22 cellular contexts compared by ENCODE assay signal in the genomic region with DNA sequence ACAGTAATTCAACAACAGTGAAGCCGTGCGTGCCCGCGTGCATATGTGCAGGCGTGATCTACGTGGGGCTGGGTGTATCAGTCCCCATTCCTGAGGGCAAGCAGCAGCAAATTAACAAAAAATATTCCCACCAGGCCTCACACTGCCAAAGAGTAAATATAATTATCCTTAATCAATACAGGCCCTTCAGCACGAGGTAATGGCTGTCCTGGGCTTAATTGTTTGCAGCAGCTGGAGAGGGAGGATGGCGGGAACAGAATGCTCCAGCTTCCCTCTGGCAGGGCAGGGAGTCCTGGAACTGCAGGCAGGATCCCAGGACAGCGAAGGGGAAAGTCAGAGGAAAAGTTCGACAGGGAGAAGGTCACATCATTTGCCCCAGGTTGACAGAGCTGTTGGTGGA.
DNase-seq lines count a peak whose midpoint lies in the region; ATAC-seq, FAIRE-seq and TF ChIP-seq lines count a peak whose summit lies in the region.
"Had no signal": no experiment of that assay in that cellular context is flagged by ENCODE, and none has a peak within 500 bp of the region (broad histone marks: within the 10 kb centered on the region; RNA-seq: fewer than 3 reads in every experiment).

No MANE protein-coding gene starts in this region.

- H3K9me3 ChIP-seq in SK-N-SH = no peaks in the 10 kb centered on the region
- no peaks in the 10 kb centered on the region for H3K9me3 ChIP-seq in right cardiac atrium (ENCODE audit: control insufficient read depth, low read length)
- no peaks in the 10 kb centered on the region for H3K9me3 ChIP-seq in pancreas
- H3K9me3 ChIP-seq: A549, SJSA1 had no signal

- POLR2A ChIA-PET in SK-N-SH (lab: Yijun Ruan, JAX) = no interaction called here

- peak in 1 of 2 experiments; percentile 49; a peak in 1 of 4 replicates for TF ChIP-seq EP300 in SK-N-SH (IDR thresholded peaks at IDR 0.05; ENCODE audit: borderline replicate concordance in 1 of 2, low read depth in 1 of 2, low read length in 1 of 2)

- H3K4me3 ChIP-seq in SK-N-SH (ENCODE audit: low read depth in 2 of 2, low read length in 1 of 2) (no peak overlapping the region), right cardiac atrium (ENCODE audit: low read length) (no peak overlapping the region), pancreas (no peak overlapping the region)
- H3K4me3 ChIP-seq: A549, SJSA1 had no signal

- H3F3A ChIP-seq in SK-N-SH (replicated peaks; ENCODE audit: insufficient read depth) = no peaks in the 10 kb centered on the region

- no peak overlapping the region for H3K27ac ChIP-seq in SK-N-SH (ENCODE audit: low read depth in 2 of 2, low read length in 1 of 2)
- H3K27ac ChIP-seq in right cardiac atrium (ENCODE audit: low read length) = peak overlapping the region; percentile 34
- H3K27ac ChIP-seq in pancreas = no peak overlapping the region
- H3K27ac ChIP-seq: A549, C4-2B, HL-60, SJSA1 had no signal

- no peak overlapping the region for H2AFZ ChIP-seq in SK-N-SH (ENCODE audit: low read depth)

- no peak for TF ChIP-seq RAD21 in SK-N-SH (IDR thresholded peaks at IDR 0.05; ENCODE audit: low read length)

- CTCF ChIA-PET in SK-N-SH (lab: Yijun Ruan, JAX) = no interaction called here

- DNase-seq in SK-N-SH (peak; percentile 55), NCI-H1105 (lab: John Stamatoyannopoulos, UW) (peak; percentile 66), NCI-H748 (lab: John Stamatoyannopoulos, UW; ENCODE audit: unreplicated experiment) (peak; percentile 93), right cardiac atrium (no peak), sciatic nerve (ENCODE audit: low spot score) (no peak), NCI-H187 (lab: John Stamatoyannopoulos, UW) (no peak), pancreas (no peak)
- DNase-seq: DMS53, H9, Kasumi-1, MM.1S, NCI-H1694, NCI-H2171, RPMI8226, T1000 had no signal

- H3K4me2 ChIP-seq in SK-N-SH = no peak overlapping the region
- H3K4me2 ChIP-seq: A549 had no signal

- ATAC-seq in SK-N-SH treated with all-trans-retinoic acid at 6 μM for 48 hours = no peak
- ATAC-seq in right cardiac atrium = no peak
- no peak for ATAC-seq in sciatic nerve
- no peak for ATAC-seq in pancreas
- ATAC-seq: A549 had no signal

- H3K4me1 ChIP-seq in SK-N-SH (ENCODE audit: control insufficient read depth in 1 of 2, insufficient read depth in 2 of 2, low read depth in 1 of 2, low read length in 1 of 2) = peaks cover 0 to 16% of the 10 kb centered on the region in 2 experiments; a peak in 1 of 4 replicates
- H3K4me1 ChIP-seq in right cardiac atrium (ENCODE audit: control insufficient read depth, insufficient read depth, low read length) = peaks cover 10% of the 10 kb centered on the region
- H3K4me1 ChIP-seq in pancreas = no peaks in the 10 kb centered on the region
- H3K4me1 ChIP-seq: A549, SJSA1 had no signal

- H3K9ac ChIP-seq in SK-N-SH = no peak overlapping the region

- H3K27me3 ChIP-seq in SK-N-SH (ENCODE audit: insufficient read depth) (peaks cover 6% of the 10 kb centered on the region; the same call in 1 of the 2 replicates), right cardiac atrium (ENCODE audit: control insufficient read depth, insufficient read depth) (no peaks in the 10 kb centered on the region), pancreas (no peaks in the 10 kb centered on the region)

- H3K79me2 ChIP-seq in SK-N-SH (ENCODE audit: insufficient read depth) = no peaks in the 10 kb centered on the region

- no peaks in the 10 kb centered on the region for H3K9me2 ChIP-seq in SK-N-SH

- intact Hi-C loops in right cardiac atrium (cut with DNase I) = loop anchor here in 1 of 4 donors (10.0 kb wide), 1 partner anchor 57 kb away; no protein-coding TSS in a partner anchor
- intact Hi-C loops in sciatic nerve (cut with DNase I) = no loop called here
- intact Hi-C loops in pancreas (cut with DNase I) = no loop called here

- WGBS in SK-N-SH (ENCODE audit: low lambda C conversion rate) = 49% methylated on average over 9 of the region's 10 CpGs
- 79% methylated on average over 10 of the region's 10 CpGs for WGBS in right cardiac atrium
- 64 to 66% methylated on average over 10 of the region's 10 CpGs for WGBS in pancreas, 2 donors

- H4K20me1 ChIP-seq in SK-N-SH (ENCODE audit: insufficient read depth) = no peaks in the 10 kb centered on the region

- FAIRE-seq in pancreas (lab: Jason Lieb, UNC) = no peak
- FAIRE-seq: A549, GM19239, HTR-8/SVneo had no signal

- H3K36me3 ChIP-seq in SK-N-SH (replicated peaks in 1 of 2; ENCODE audit: control insufficient read depth in 1 of 2, insufficient read depth in 2 of 2, low read length in 1 of 2) (no peaks in the 10 kb centered on the region), pancreas (no peaks in the 10 kb centered on the region)
- H3K36me3 ChIP-seq: SJSA1 had no signal

- TF ChIP-seq CTCF in SK-N-SH (IDR thresholded peaks at IDR 0.05) (no peak), pancreas (IDR thresholded peaks at IDR 0.05) (no peak)

TF ChIP-seq in SK-N-SH, 30 proteins besides CTCF, POLR2A, EP300 and RAD21:
- TF ChIP-seq POLR2AphosphoS5 (IDR thresholded peaks at IDR 0.05; ENCODE audit: low read depth, low read length) (no peak), FOXJ3 (CRISPR knock-in tag; IDR thresholded peaks at IDR 0.05) (no peak), CHD2 (IDR thresholded peaks at IDR 0.05; ENCODE audit: low read length, partially characterized antibody) (peak; percentile 38), RXRA (IDR thresholded peaks at IDR 0.05; ENCODE audit: borderline replicate concordance, low read depth) (no peak), FOSL2 (IDR thresholded peaks at IDR 0.05; ENCODE audit: borderline replicate concordance, low read depth) (no peak), TAF1 (IDR thresholded peaks at IDR 0.05; ENCODE audit: borderline replicate concordance, low read depth, low read length) (no peak), YY1 (IDR thresholded peaks at IDR 0.05; ENCODE audit: low read depth) (no peak), RCOR1 (IDR thresholded peaks at IDR 0.05; ENCODE audit: low read length) (0 out of 2 replicates have a peak, but pooled peaks have one; percentile 66), EZH2phosphoT487 (IDR thresholded peaks at IDR 0.05; ENCODE audit: borderline replicate concordance, low read depth) (no peak), SIN3A (IDR thresholded peaks at IDR 0.05; ENCODE audit: borderline replicate concordance, low read depth, low read length) (no peak), NRF1 (IDR thresholded peaks at IDR 0.05; ENCODE audit: low read depth, low read length) (no peak)
- TF ChIP-seq, protein P1, sequence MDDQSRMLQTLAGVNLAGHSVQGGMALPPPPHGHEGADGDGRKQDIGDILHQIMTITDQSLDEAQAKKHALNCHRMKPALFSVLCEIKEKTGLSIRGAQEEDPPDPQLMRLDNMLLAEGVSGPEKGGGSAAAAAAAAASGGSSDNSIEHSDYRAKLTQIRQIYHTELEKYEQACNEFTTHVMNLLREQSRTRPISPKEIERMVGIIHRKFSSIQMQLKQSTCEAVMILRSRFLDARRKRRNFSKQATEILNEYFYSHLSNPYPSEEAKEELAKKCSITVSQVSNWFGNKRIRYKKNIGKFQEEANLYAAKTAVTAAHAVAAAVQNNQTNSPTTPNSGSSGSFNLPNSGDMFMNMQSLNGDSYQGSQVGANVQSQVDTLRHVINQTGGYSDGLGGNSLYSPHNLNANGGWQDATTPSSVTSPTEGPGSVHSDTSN (IDR thresholded peaks at IDR 0.05) = no peak

TF ChIP-seq in SK-N-SH treated with all-trans-retinoic acid at 6 μM for 48 hours, 23 proteins besides CTCF, POLR2A, EP300 and RAD21:
- TF ChIP-seq BACH2 (CRISPR knock-in tag; IDR thresholded peaks at IDR 0.05; ENCODE audit: borderline replicate concordance) (no peak), OSR1 (CRISPR knock-in tag; IDR thresholded peaks at IDR 0.05) (no peak), PPARA (CRISPR knock-in tag; IDR thresholded peaks at IDR 0.05; ENCODE audit: borderline replicate concordance) (no peak), ZNF70 (CRISPR knock-in tag; IDR thresholded peaks at IDR 0.05) (no peak)
TF ChIP-seq in SK-N-SH treated with all-trans-retinoic acid at 6 μM for 48 hours: peak in this region for 0.

Comparison
In these comparisons a context has a peak if more than half of its experiments do, and no peak if none do; other contexts are left out.
1. DNase-seq: peak in SK-N-SH (single experiment), NCI-H1105 (single experiment) and NCI-H748 (single experiment); none in right cardiac atrium (0 of 3), sciatic nerve (single experiment), NCI-H187 (0 of 2) and pancreas (0 of 6).